In the genomic region with DNA sequence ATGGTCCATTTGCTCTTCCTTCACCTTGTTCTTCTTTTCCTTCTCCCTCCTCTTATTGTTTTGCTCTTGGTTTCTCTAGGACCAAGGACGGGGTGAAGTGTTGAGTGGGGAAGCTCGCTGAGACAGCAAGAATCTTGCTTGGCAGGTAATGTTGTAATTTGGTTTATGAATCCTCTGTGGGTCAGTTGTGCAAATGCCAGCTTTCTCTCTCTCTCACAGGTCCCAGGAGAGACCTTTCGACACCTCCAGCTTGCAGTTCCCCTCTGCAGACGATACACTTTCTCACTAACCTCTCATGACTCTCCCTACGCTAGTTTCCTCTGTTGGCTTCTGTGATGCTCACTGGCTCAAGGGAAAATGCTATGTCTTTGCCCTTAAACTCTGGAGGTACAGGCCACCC, we compare ENCODE assay signal across 23 cellular contexts.
"Had no signal": no experiment of that assay in that cellular context is flagged by ENCODE, and none has a peak within 500 bp of the region (broad histone marks: within the 10 kb centered on the region; RNA-seq: fewer than 3 reads in every experiment).

No MANE protein-coding gene starts in this region.

- H3K4me3 ChIP-seq: colonic mucosa, mucosa of descending colon, psoas muscle, sigmoid colon, stomach, thyroid gland had no signal

- ATAC-seq: mucosa of descending colon; natural killer cell treated with Interleukin-12 subunit alpha and Interleukin-12 subunit beta and Interleukin-15 and Interleukin-18, amount 100 ng/mL, for 72 hours; psoas muscle; right cardiac atrium; stimulated activated effector memory CD8-positive, alpha-beta T cell treated with anti-CD3 and anti-CD28 coated beads, Interleukin-12 subunit alpha, Interleukin-12 subunit beta, amount 100 ng/mL, for 72 hours had no signal

- H3K27me3 Mint-ChIP-seq: type B pancreatic cell had no signal

- H3K36me3 ChIP-seq: colonic mucosa, sigmoid colon, stomach, thyroid gland had no signal

- H3K4me1 Mint-ChIP-seq: endodermal cell; immature natural killer cell; naive B cell; neural crest cell; stimulated activated effector memory CD8-positive, alpha-beta T cell treated with anti-CD3 and anti-CD28 coated beads, Interleukin-12 subunit alpha, Interleukin-12 subunit beta, amount 100 ng/mL, for 72 hours had no signal

- H3K4me3 Mint-ChIP-seq: dendritic cell treated with granulocyte-macrophage colony-stimulating factor and Interleukin-4, amounts not matched to agents 40 ng/mL and 50 ng/mL, for 4 days; endodermal cell; immature natural killer cell; mesothelial cell of epicardium; naive B cell; natural killer cell treated with Interleukin-12 subunit alpha and Interleukin-12 subunit beta and Interleukin-15 and Interleukin-18, amount 100 ng/mL, for 72 hours; neural crest cell; stimulated activated effector memory CD8-positive, alpha-beta T cell treated with anti-CD3 and anti-CD28 coated beads, Interleukin-12 subunit alpha, Interleukin-12 subunit beta, amount 100 ng/mL, for 72 hours; type B pancreatic cell had no signal

- H3K9me3 Mint-ChIP-seq: dendritic cell treated with granulocyte-macrophage colony-stimulating factor and Interleukin-4, amounts not matched to agents 40 ng/mL and 50 ng/mL, for 4 days; natural killer cell treated with Interleukin-12 subunit alpha and Interleukin-12 subunit beta and Interleukin-15 and Interleukin-18, amount 100 ng/mL, for 72 hours; stimulated activated effector memory CD8-positive, alpha-beta T cell treated with anti-CD3 and anti-CD28 coated beads, Interleukin-12 subunit alpha, Interleukin-12 subunit beta, amount 100 ng/mL, for 72 hours; type B pancreatic cell had no signal

- H3K27ac ChIP-seq: colonic mucosa, psoas muscle, sigmoid colon, stomach, thyroid gland had no signal

- H3K27me3 ChIP-seq: colonic mucosa, sigmoid colon, stomach, thyroid gland had no signal

- H3K27ac Mint-ChIP-seq: dendritic cell treated with granulocyte-macrophage colony-stimulating factor and Interleukin-4, amounts not matched to agents 40 ng/mL and 50 ng/mL, for 4 days; endodermal cell; immature natural killer cell; mesothelial cell of epicardium; naive B cell; natural killer cell treated with Interleukin-12 subunit alpha and Interleukin-12 subunit beta and Interleukin-15 and Interleukin-18, amount 100 ng/mL, for 72 hours; stimulated activated effector memory CD8-positive, alpha-beta T cell treated with anti-CD3 and anti-CD28 coated beads, Interleukin-12 subunit alpha, Interleukin-12 subunit beta, amount 100 ng/mL, for 72 hours; type B pancreatic cell had no signal

- H3K9me3 ChIP-seq: colonic mucosa, mucosa of descending colon, psoas muscle, thyroid gland had no signal

- H3K36me3 Mint-ChIP-seq: immature natural killer cell; mesothelial cell of epicardium; natural killer cell treated with Interleukin-12 subunit alpha and Interleukin-12 subunit beta and Interleukin-15 and Interleukin-18, amount 100 ng/mL, for 72 hours; stimulated activated effector memory CD8-positive, alpha-beta T cell treated with anti-CD3 and anti-CD28 coated beads, Interleukin-12 subunit alpha, Interleukin-12 subunit beta, amount 100 ng/mL, for 72 hours; type B pancreatic cell had no signal

- H3K4me1 ChIP-seq: colonic mucosa, psoas muscle, sigmoid colon, stomach, thyroid gland had no signal

- DNase-seq: colonic mucosa; effector CD8-positive, alpha-beta T cell; endodermal cell; hypothalamus; immature natural killer cell; islet precursor cell; mesenchymal stem cell; mucosa of descending colon; naive B cell; psoas muscle; right cardiac atrium; sigmoid colon; stimulated activated CD4-positive, alpha-beta T cell treated with anti-CD3 and anti-CD28 coated beads, Interleukin-2, amount 100 ng/mL, for 24 hours; stimulated activated CD4-positive, alpha-beta T cell treated with anti-CD3 and anti-CD28 coated beads, Interleukin-4, amount 100 ng/mL, for 24 hours; stimulated activated naive CD4-positive, alpha-beta T cell treated with Interleukin-2 at 50 U/mL for 16 hours; stomach; thyroid gland had no signal
